ENCODE assay signal across 9 cellular contexts in genomic region chr10:103736763-103737162, GRCh38.
DNase-seq lines count a peak whose midpoint lies in the region; ATAC-seq lines count a peak whose summit lies in the region.
"Had no signal": no experiment of that assay in that cellular context is flagged by ENCODE, and none has a peak within 500 bp of the region (broad histone marks: within the 10 kb centered on the region; RNA-seq: fewer than 3 reads in every experiment).

No MANE protein-coding gene starts in this region.

- no peaks in the 10 kb centered on the region for H3K9me3 Mint-ChIP-seq in activated CD4-positive, alpha-beta memory T cell treated with anti-CD3 and anti-CD28 coated beads, Interleukin-2, amount 10 ng/mL, durations not matched to agents 7 days and 5 days

- no peak for ATAC-seq in GM21367 (IDR thresholded peaks at IDR 0.05; ENCODE audit: unreplicated experiment)

- CTCF ChIA-PET in activated CD4-positive, alpha-beta memory T cell treated with anti-CD3 and anti-CD28 coated beads, Interleukin-2, amount 10 ng/mL, durations not matched to agents 7 days and 5 days (lab: Charles Lee) = interaction anchor here (0.9 to 1.4 kb wide), 2 partner anchors 11 to 111 kb away, joined by 3 read pairs; no protein-coding TSS in a partner anchor

- H3K4me3 ChIP-seq in Jurkat, Clone E6-1 (ENCODE audit: low read length) = no peak overlapping the region

- H3K27me3 Mint-ChIP-seq in activated CD4-positive, alpha-beta memory T cell treated with anti-CD3 and anti-CD28 coated beads, Interleukin-2, amount 10 ng/mL, durations not matched to agents 7 days and 5 days = no peaks in the 10 kb centered on the region

- POLR2A ChIA-PET in activated CD4-positive, alpha-beta memory T cell treated with anti-CD3 and anti-CD28 coated beads, Interleukin-2, amount 10 ng/mL, durations not matched to agents 7 days and 5 days (lab: Charles Lee) = interaction anchor here (0.8 to 1.4 kb wide), 3 partner anchors 8 to 385 kb away, joined by 4 to 5 read pairs (median 4); no protein-coding TSS in a partner anchor

- peaks cover 8% of the 10 kb centered on the region for H3K4me1 Mint-ChIP-seq in activated CD4-positive, alpha-beta memory T cell treated with anti-CD3 and anti-CD28 coated beads, Interleukin-2, amount 10 ng/mL, durations not matched to agents 7 days and 5 days

- DNase-seq in NCI-H1417 (lab: John Stamatoyannopoulos, UW) (peak; percentile 3 to 55 (median 16)), NCI-H1417 treated with DMSO at 0.1 percent for 48 hours (lab: John Stamatoyannopoulos, UW) (no peak), myocyte (ENCODE audit: low read depth) (peak; percentile 65), NCI-H2107 (lab: John Stamatoyannopoulos, UW) (no peak)
- DNase-seq in Jurkat, Clone E6-1 (ENCODE audit: low read depth, low spot score) = peak; percentile 85
- peak; percentile 32 for DNase-seq in activated CD4-positive, alpha-beta memory T cell treated with anti-CD3 and anti-CD28 coated beads, Interleukin-2, amount 10 ng/mL, durations not matched to agents 7 days and 5 days
- DNase-seq in activated CD4-positive, alpha-beta T cell treated with anti-CD3 and anti-CD28 coated beads for 1 hour = no peak
- DNase-seq: stimulated activated naive CD4-positive, alpha-beta T cell had no signal

- no peaks in the 10 kb centered on the region for H3K36me3 Mint-ChIP-seq in activated CD4-positive, alpha-beta memory T cell treated with anti-CD3 and anti-CD28 coated beads, Interleukin-2, amount 10 ng/mL, durations not matched to agents 7 days and 5 days (ENCODE audit: low read depth)

- no peak overlapping the region for H3K27ac Mint-ChIP-seq in activated CD4-positive, alpha-beta memory T cell treated with anti-CD3 and anti-CD28 coated beads, Interleukin-2, amount 10 ng/mL, durations not matched to agents 7 days and 5 days

- no peak overlapping the region for H3K4me3 Mint-ChIP-seq in activated CD4-positive, alpha-beta memory T cell treated with anti-CD3 and anti-CD28 coated beads, Interleukin-2, amount 10 ng/mL, durations not matched to agents 7 days and 5 days

Comparison
In these comparisons a context has a peak if more than half of its experiments do, and no peak if none do; other contexts are left out.
1. DNase-seq: peak in NCI-H1417 (3 of 3), Jurkat, Clone E6-1 (single experiment), activated CD4-positive, alpha-beta memory T cell treated with anti-CD3 and anti-CD28 coated beads, Interleukin-2, amount 10 ng/mL, durations not matched to agents 7 days and 5 days (single experiment) and myocyte (single experiment); none in NCI-H1417 treated with DMSO at 0.1 percent for 48 hours (single experiment), NCI-H2107 (single experiment) and activated CD4-positive, alpha-beta T cell treated with anti-CD3 and anti-CD28 coated beads for 1 hour (single experiment).